18 cellular contexts compared by ENCODE assay signal in genomic region chr20:14536738-14537137, GRCh38.
DNase-seq lines count a peak whose midpoint lies in the region; ATAC-seq and TF ChIP-seq lines count a peak whose summit lies in the region.
"Had no signal": no experiment of that assay in that cellular context is flagged by ENCODE, and none has a peak within 500 bp of the region (broad histone marks: within the 10 kb centered on the region; RNA-seq: fewer than 3 reads in every experiment).

No MANE protein-coding gene starts in this region.

- H3K9me3 ChIP-seq in adipocyte (ENCODE audit: control insufficient read depth, low read length), result no peaks in the 10 kb centered on the region
- H3K9me3 ChIP-seq in gastroesophageal sphincter, result no peaks in the 10 kb centered on the region

- H3K27me3 ChIP-seq in adipocyte (replicated peaks; ENCODE audit: control insufficient read depth, insufficient read depth, low read length) (no peaks in the 10 kb centered on the region), gastroesophageal sphincter (no peaks in the 10 kb centered on the region)

- no peak for TF ChIP-seq POLR2A in gastroesophageal sphincter (IDR thresholded peaks at IDR 0.05)

- no peak overlapping the region for H3K9ac ChIP-seq in adipocyte (ENCODE audit: low read length)

- 42 to 71% methylated on average over 1 of the region's 1 CpG for WGBS in gastroesophageal sphincter (ENCODE audit: low coverage in 1 of 2), 2 donors

- H3K36me3 ChIP-seq in adipocyte (ENCODE audit: control insufficient read depth, insufficient read depth, low read length, severe bottlenecking) (no peaks in the 10 kb centered on the region), gastroesophageal sphincter (no peaks in the 10 kb centered on the region)

- ATAC-seq in gastroesophageal sphincter (no peak), GM18868 (IDR thresholded peaks at IDR 0.05; ENCODE audit: unreplicated experiment) (no peak), HG03196 (IDR thresholded peaks at IDR 0.05; ENCODE audit: unreplicated experiment) (no peak)
- ATAC-seq: GM12878, GM23338, HCT116 had no signal

- no peak overlapping the region for H3K27ac ChIP-seq in gastroesophageal sphincter

- H3K4me1 ChIP-seq in adipocyte (ENCODE audit: control insufficient read depth, insufficient read depth, low read length) (no peaks in the 10 kb centered on the region), gastroesophageal sphincter (no peaks in the 10 kb centered on the region)

- no peak for TF ChIP-seq EP300 in gastroesophageal sphincter (IDR thresholded peaks at IDR 0.05)

- peak; percentile 40 for DNase-seq in Ammon's horn (ENCODE audit: low spot score)
- DNase-seq in NCI-H1694 (lab: John Stamatoyannopoulos, UW), result peak; percentile 77
- peak; percentile 25 for DNase-seq in adipocyte (ENCODE audit: low read depth)
- DNase-seq in fibroblast of gingiva (ENCODE audit: low read depth), result peak; percentile 29
- no peak for DNase-seq in superior temporal gyrus (ENCODE audit: extremely low spot score)
- DNase-seq: DMS79, MV-4-11, NCI-H1436 treated with DMSO at 0.1 percent for 48 hours, NCI-H2081 treated with DMSO at 0.1 percent for 48 hours, NCI-H2227 treated with DMSO at 0.1 percent for 48 hours, NCI-H526, SIG-M5 had no signal

- no peak overlapping the region for H3K4me3 ChIP-seq in adipocyte (ENCODE audit: low read length)
- no peak overlapping the region for H3K4me3 ChIP-seq in gastroesophageal sphincter
- H3K4me3 ChIP-seq: GM12878, GM23338 had no signal

- TF ChIP-seq CTCF in gastroesophageal sphincter (IDR thresholded peaks at IDR 0.05), result no peak
